1 cellular context compared by ENCODE assay signal in genomic region chr19:8486661-8487136, GRCh38.
TF ChIP-seq lines count a peak whose summit lies in the region.

No MANE protein-coding gene starts in this region.

TF ChIP-seq in H1, 55 proteins besides CTCF, POLR2A, EP300 and RAD21:
- TF ChIP-seq BCL11A (IDR thresholded peaks at IDR 0.05; ENCODE audit: low read depth in 2 of 2, low read length in 2 of 2) (no peak), GABPA (IDR thresholded peaks at IDR 0.05; ENCODE audit: borderline replicate concordance, insufficient read depth, low read length) (no peak), TBP (IDR thresholded peaks at IDR 0.05; ENCODE audit: low read depth, low read length) (no peak), POU5F1 (IDR thresholded peaks at IDR 0.05; ENCODE audit: low read depth, low read length) (no peak), MAX (IDR thresholded peaks at IDR 0.05) (no peak), RXRA (IDR thresholded peaks at IDR 0.05; ENCODE audit: insufficient read depth, low read depth, low read length) (no peak), CTBP2 (IDR thresholded peaks at IDR 0.05; ENCODE audit: borderline replicate concordance, insufficient read depth, insufficient read length, low read length) (no peak), RFX5 (IDR thresholded peaks at IDR 0.05; ENCODE audit: borderline replicate concordance, low read depth, low read length) (no peak), GTF2F1 (IDR thresholded peaks at IDR 0.05; ENCODE audit: borderline replicate concordance, low read depth, low read length) (no peak), E2F6 (IDR thresholded peaks at IDR 0.05) (no peak), KDM1A (IDR thresholded peaks at IDR 0.05; ENCODE audit: borderline replicate concordance, low read length) (no peak), TAF7 (optimal IDR thresholded peaks at IDR 0.05; ENCODE audit: borderline replicate concordance, low read depth, low read length) (no peak), CHD7 (IDR thresholded peaks at IDR 0.05; ENCODE audit: insufficient replicate concordance, low read length) (no peak), MAFK (IDR thresholded peaks at IDR 0.05; ENCODE audit: low read depth, low read length) (no peak), CREB1 (IDR thresholded peaks at IDR 0.05) (no peak), BACH1 (IDR thresholded peaks at IDR 0.05; ENCODE audit: low read length) (no peak), TAF1 (IDR thresholded peaks at IDR 0.05; ENCODE audit: low read depth, low read length) (no peak), SIN3A (conservative IDR thresholded peaks at IDR 0.05 in 1 of 2, IDR thresholded peaks at IDR 0.05 in 1 of 2; ENCODE audit: low read depth in 1 of 2, low read length in 2 of 2) (no peak), TEAD4 (IDR thresholded peaks at IDR 0.05; ENCODE audit: low read depth, low read length) (no peak)
TF ChIP-seq in H1: peak in this region for 0.
